ENCODE assay signal across 7 cellular contexts in the genomic region with DNA sequence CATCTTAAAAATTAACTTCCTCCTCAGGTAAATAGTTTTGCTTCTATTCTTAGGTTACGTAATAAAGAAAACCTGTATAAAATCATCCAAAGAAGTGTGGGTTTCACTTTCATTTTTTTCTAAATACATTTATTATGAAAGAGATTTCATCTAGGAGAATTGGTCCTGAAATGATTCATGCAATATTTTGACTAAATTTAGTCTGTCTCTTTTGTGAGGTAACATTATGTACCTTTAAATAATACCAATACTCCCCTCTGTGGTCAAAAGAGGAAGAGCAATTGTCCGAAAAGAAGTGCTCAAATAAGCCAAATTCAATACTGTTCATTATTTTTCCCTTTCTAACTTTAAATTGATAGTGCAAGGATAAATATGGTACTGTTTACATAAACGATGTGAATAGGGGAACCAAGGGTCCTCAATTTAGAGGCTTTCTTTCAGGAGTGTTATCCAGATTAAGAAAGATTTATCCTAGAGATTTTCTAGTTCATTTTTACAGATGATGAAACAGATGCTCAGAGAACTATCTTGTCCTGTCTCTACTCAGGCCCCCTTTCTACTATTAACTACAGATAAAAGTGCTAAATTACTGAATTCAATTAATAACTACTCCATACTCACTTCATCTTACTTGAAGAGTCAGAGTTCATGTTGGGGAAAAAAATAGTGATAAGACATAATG. TPM values are rescaled to one million over a fixed set of nuclear protein-coding genes. Genes with fewer than 3 reads are reported as not detected.
A peak's percentile ranks its signal among the peaks of the same experiment; 100 is the strongest.
DNase-seq lines count a peak whose midpoint lies in the region; ATAC-seq, FAIRE-seq and TF ChIP-seq lines count a peak whose summit lies in the region.

No MANE protein-coding gene starts in this region.

- CTCF ChIA-PET in activated CD4-positive, alpha-beta memory T cell treated with anti-CD3 and anti-CD28 coated beads for 36 hours (lab: Charles Lee) = interaction anchor here (2.6 kb wide), 1 partner anchor 536 kb away, joined by 7 read pairs; no protein-coding TSS in a partner anchor

- no peak overlapping the region for H3K4me3 Mint-ChIP-seq in type B pancreatic cell
- no peak overlapping the region for H3K4me3 Mint-ChIP-seq in activated CD4-positive, alpha-beta memory T cell treated with anti-CD3 and anti-CD28 coated beads for 36 hours

- H3K4me3 ChIP-seq in astrocyte of the spinal cord (ENCODE audit: low read depth, low read length) (no peak overlapping the region), kidney epithelial cell (ENCODE audit: low read depth, low read length) (no peak overlapping the region)

- no peaks in the 10 kb centered on the region for H3K36me3 ChIP-seq in kidney epithelial cell (ENCODE audit: control insufficient read depth, insufficient read depth, low read length)

- DNase-seq in NAMALWA (ENCODE audit: low spot score) (peak; percentile 67), astrocyte of the spinal cord (ENCODE audit: low read depth, low spot score) (peak; percentile 56), kidney epithelial cell (ENCODE audit: low read depth) (no peak), type B pancreatic cell (ENCODE audit: extremely low spot score, unreplicated experiment) (no peak)
- no peak for DNase-seq in activated CD4-positive, alpha-beta memory T cell treated with anti-CD3 and anti-CD28 coated beads for 36 hours

- intact Hi-C loops in activated CD4-positive, alpha-beta memory T cell treated with anti-CD3 and anti-CD28 coated beads for 36 hours (cut with micrococcal nuclease) = loop anchor here (1.0 to 5.0 kb wide), 4 partner anchors 17 to 536 kb away; no protein-coding TSS in a partner anchor

- TF ChIP-seq CTCF in astrocyte of the spinal cord (IDR thresholded peaks at IDR 0.05; ENCODE audit: low read depth, low read length) = peak; percentile 62
- peak; percentile 39 for TF ChIP-seq CTCF in kidney epithelial cell (IDR thresholded peaks at IDR 0.05; ENCODE audit: insufficient read depth, low read length, poor library complexity, severe bottlenecking)
- TF ChIP-seq CTCF in type B pancreatic cell (conservative IDR thresholded peaks at IDR 0.05) = peak; percentile 78

- POLR2A ChIA-PET in activated CD4-positive, alpha-beta memory T cell treated with anti-CD3 and anti-CD28 coated beads for 36 hours (lab: Charles Lee) = no interaction called here

- in situ Hi-C loops in astrocyte of the spinal cord (cut with HindIII; ENCODE audit: low sequenced_read_pairs) = no loop called here

- no peak overlapping the region for H3K27ac Mint-ChIP-seq in type B pancreatic cell
- no peak overlapping the region for H3K27ac Mint-ChIP-seq in activated CD4-positive, alpha-beta memory T cell treated with anti-CD3 and anti-CD28 coated beads for 36 hours

- peak; percentile 86 for ATAC-seq in GM21717 (IDR thresholded peaks at IDR 0.05; ENCODE audit: unreplicated experiment)

- FAIRE-seq in G401.6 (lab: Jason Lieb, UNC) = peak; percentile 92

- no peaks in the 10 kb centered on the region for H3K9me3 Mint-ChIP-seq in type B pancreatic cell
- no peaks in the 10 kb centered on the region for H3K9me3 Mint-ChIP-seq in activated CD4-positive, alpha-beta memory T cell treated with anti-CD3 and anti-CD28 coated beads for 36 hours

- no peaks in the 10 kb centered on the region for H3K27me3 ChIP-seq in kidney epithelial cell (ENCODE audit: control insufficient read depth, insufficient read depth, low read length)

- no peaks in the 10 kb centered on the region for H3K27me3 Mint-ChIP-seq in type B pancreatic cell
- H3K27me3 Mint-ChIP-seq in activated CD4-positive, alpha-beta memory T cell treated with anti-CD3 and anti-CD28 coated beads for 36 hours = peaks cover 9% of the 10 kb centered on the region

- H3K4me1 Mint-ChIP-seq in type B pancreatic cell (ENCODE audit: unreplicated experiment) = no peaks in the 10 kb centered on the region
- H3K4me1 Mint-ChIP-seq in activated CD4-positive, alpha-beta memory T cell treated with anti-CD3 and anti-CD28 coated beads for 36 hours (ENCODE audit: low read depth) = peaks cover 10% of the 10 kb centered on the region

- H3K36me3 Mint-ChIP-seq in type B pancreatic cell = peaks cover 16% of the 10 kb centered on the region
- no peaks in the 10 kb centered on the region for H3K36me3 Mint-ChIP-seq in activated CD4-positive, alpha-beta memory T cell treated with anti-CD3 and anti-CD28 coated beads for 36 hours

RNA-seq across cellular contexts. Expression of gene CYP39A1, which starts 26.2 kb away (rescaled TPM):
- total RNA-seq in kidney epithelial cell = 0.14 and 0.29 TPM in 2 replicates
- total RNA-seq in type B pancreatic cell (ENCODE audit: low replicate concordance) = 4.8 and 6.7 TPM in 2 replicates
- total RNA-seq in activated CD4-positive, alpha-beta memory T cell treated with anti-CD3 and anti-CD28 coated beads for 36 hours = not detected

RNA-seq across cellular contexts. Expression of gene SLC25A27, which starts 26.4 kb away (rescaled TPM):
- total RNA-seq in kidney epithelial cell = 0.68 and 6.9 TPM in 2 replicates
- 8.7 and 18.1 TPM in 2 replicates for total RNA-seq in type B pancreatic cell (ENCODE audit: low replicate concordance)
- under 1 TPM; 0.53 to 0.78 TPM for total RNA-seq in activated CD4-positive, alpha-beta memory T cell treated with anti-CD3 and anti-CD28 coated beads for 36 hours

Comparison
In these comparisons a context has a peak if more than half of its experiments do, and no peak if none do; other contexts are left out.
1. DNase-seq: peak in NAMALWA (single experiment) and astrocyte of the spinal cord (single experiment); none in kidney epithelial cell (single experiment), type B pancreatic cell (single experiment) and activated CD4-positive, alpha-beta memory T cell treated with anti-CD3 and anti-CD28 coated beads for 36 hours (single experiment).
2. Peak in every context shown above with its lines, with median percentiles within 50 percentile points of each other: CTCF ChIP-seq.